Comparison of ENCODE assay signal across 8 cellular contexts in the genomic region with DNA sequence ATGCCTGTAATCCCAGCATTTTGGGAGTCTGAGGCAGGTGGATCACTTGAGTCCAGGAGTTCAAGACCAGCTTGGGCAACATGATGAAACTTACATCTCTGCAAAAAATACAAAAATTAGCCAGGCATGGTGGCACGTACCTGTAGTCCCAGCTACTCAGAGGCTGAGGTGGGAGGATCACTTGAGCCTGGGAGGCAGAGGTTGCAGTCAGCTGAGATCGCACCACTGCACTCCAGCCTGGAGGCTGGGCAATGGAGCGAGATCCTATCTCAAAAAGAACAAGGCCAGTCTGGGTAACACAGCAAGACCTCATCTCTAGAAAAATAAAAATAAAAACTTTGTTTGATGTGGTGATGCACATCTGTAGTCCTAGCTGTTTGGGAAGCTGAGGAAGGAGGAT. TPM values are rescaled to one million over a fixed set of nuclear protein-coding genes. Genes with fewer than 3 reads are reported as not detected.
DNase-seq lines count a peak whose midpoint lies in the region; ATAC-seq, FAIRE-seq and TF ChIP-seq lines count a peak whose summit lies in the region.
"Not testable (repeated sequence)": the region's sequence is repeated elsewhere in the genome, so short reads cannot be mapped to it uniquely, and the experiment has no call there.

No MANE protein-coding gene starts in this region.

- ATAC-seq in activated B cell treated with CpG ODN at 0.5 μM for 24 hours (ENCODE audit: low read depth); memory B cell (ENCODE audit: low read depth); stimulated activated memory B cell treated with anti-CD40 and anti-IgM and Interleukin-4, amounts not matched to agents 10 μg/mL and 1 μg/mL and 100 μg/mL, for 72 hours: not testable (repeated sequence)
- peak; percentile 9; the same call in 2 of the 3 replicates for ATAC-seq in K562

- H2AFZ ChIP-seq in OCI-LY7 (ENCODE audit: low read length) (peak overlapping the region; percentile 73), K562 (ENCODE audit: low read depth, low read length) (peak overlapping the region; percentile 49)

- not testable (repeated sequence) for H3K27me3 ChIP-seq in BLaER1; DOHH2 (ENCODE audit: control insufficient read depth, low read length); K562 (ENCODE audit: control insufficient read depth in 2 of 2, insufficient read depth in 2 of 2, low read length in 2 of 2)

- not testable (repeated sequence) for FAIRE-seq in K562 (lab: Jason Lieb, UNC)

- H3K4me1 Mint-ChIP-seq in activated B cell treated with CpG ODN at 0.5 μM for 24 hours (peaks cover 95% of the 10 kb centered on the region), memory B cell (peaks cover 70% of the 10 kb centered on the region), nephron progenitor cell (peaks cover 29% of the 10 kb centered on the region)
- H3K4me1 Mint-ChIP-seq in stimulated activated memory B cell treated with anti-CD40 and anti-IgM and Interleukin-4, amounts not matched to agents 10 μg/mL and 1 μg/mL and 100 μg/mL, for 72 hours, result peaks cover 85% of the 10 kb centered on the region

- TF ChIP-seq CTCF in DOHH2 (IDR thresholded peaks at IDR 0.05; ENCODE audit: low read depth, low read length, poor library complexity, severe bottlenecking); OCI-LY7 (conservative IDR thresholded peaks at IDR 0.05; ENCODE audit: low read length); activated B cell treated with CpG ODN at 0.5 μM for 24 hours (IDR thresholded peaks at IDR 0.05); K562 (IDR thresholded peaks at IDR 0.05 in 2 of 3, conservative IDR thresholded peaks at IDR 0.05 in 1 of 3; ENCODE audit: insufficient read depth in 2 of 3, low read depth in 1 of 3, low read length in 3 of 3); nephron progenitor cell (IDR thresholded peaks at IDR 0.05): not testable (repeated sequence)

- peaks cover 71% of the 10 kb centered on the region for H3F3A ChIP-seq in DOHH2 (ENCODE audit: control insufficient read depth, insufficient read depth)

- intact Hi-C loops in OCI-LY7 (cut with micrococcal nuclease; ENCODE audit: unreplicated experiment), result loop anchor here (5.0 to 10.0 kb wide), 2 partner anchors 830 to 1443 kb away; partner anchors contain the start of gene IRF1
- intact Hi-C loops in activated B cell treated with CpG ODN at 0.5 μM for 24 hours (cut with micrococcal nuclease), result loop anchor here (1.0 to 10.0 kb wide), 2 partner anchors 7 to 1513 kb away; no protein-coding TSS in a partner anchor
- intact Hi-C loops in K562 (cut with micrococcal nuclease), result not testable (repeated sequence)

- not testable (repeated sequence) for H3K9me3 Mint-ChIP-seq in activated B cell treated with CpG ODN at 0.5 μM for 24 hours, memory B cell, nephron progenitor cell
- H3K9me3 Mint-ChIP-seq in stimulated activated memory B cell treated with anti-CD40 and anti-IgM and Interleukin-4, amounts not matched to agents 10 μg/mL and 1 μg/mL and 100 μg/mL, for 72 hours, result peaks cover 11% of the 10 kb centered on the region

- not testable (repeated sequence) for H3K9me2 ChIP-seq in DOHH2 (replicated peaks; ENCODE audit: control insufficient read depth, low read length); OCI-LY7 (ENCODE audit: insufficient read depth, low read length)

- peak overlapping the region; percentile 17; the same call in 1 of the 2 replicates for H3K4me3 ChIP-seq in BLaER1
- peak overlapping the region; percentile 21 for H3K4me3 ChIP-seq in DOHH2 (ENCODE audit: low read length)
- peak overlapping the region; percentile 47 for H3K4me3 ChIP-seq in OCI-LY7 (ENCODE audit: low read depth, low read length, poor library complexity, severe bottlenecking)
- not testable (repeated sequence) for H3K4me3 ChIP-seq in K562

- not testable (repeated sequence) for H3K79me2 ChIP-seq in DOHH2 (ENCODE audit: control insufficient read depth, low read length); OCI-LY7 (ENCODE audit: insufficient read depth, low read depth, low read length); K562 (ENCODE audit: control insufficient read depth, insufficient read depth, low read length)

- H3K9ac ChIP-seq in BLaER1, result not testable (repeated sequence)
- peak overlapping the region in 1 of 2 experiments; percentile 55; a peak in 2 of 4 replicates for H3K9ac ChIP-seq in K562 (ENCODE audit: insufficient read depth in 1 of 2, low read depth in 2 of 2, low read length in 2 of 2)

- BruUV-seq in OCI-LY7 (replicated peaks; lab: Mats Ljungman, UMichigan), result not testable (repeated sequence)
- BruUV-seq in K562 (replicated peaks; lab: Mats Ljungman, UMichigan), result TSS peak; percentile 48

- not testable (repeated sequence) for H3K9me3 ChIP-seq in BLaER1; DOHH2 (ENCODE audit: control insufficient read depth, insufficient read depth, low read length); OCI-LY7 (ENCODE audit: low read length); K562 (replicated peaks; ENCODE audit: control insufficient read depth, insufficient read depth, low read depth, low read length)

- POLR2A ChIA-PET in OCI-LY7 (lab: Charles Lee), result interaction anchor here (1.1 to 3.7 kb wide), 7 partner anchors 8 to 68 kb away, joined by 4 to 30 read pairs (median 7); no protein-coding TSS in a partner anchor
- POLR2A ChIA-PET in activated B cell treated with CpG ODN at 0.5 μM for 24 hours (lab: Charles Lee), result interaction anchor here (0.7 to 2.7 kb wide), 4 partner anchors 8 to 113 kb away, joined by 3 to 27 read pairs (median 9); partner anchors contain the start of genes C5orf15 and VDAC1
- POLR2A ChIA-PET in K562 (lab: Yijun Ruan, JAX), result interaction anchor here (0.6 to 3.0 kb wide), 2 partner anchors 25 to 101 kb away, joined by 3 to 13 read pairs; no protein-coding TSS in a partner anchor

- not testable (repeated sequence) for DNase-seq in OCI-LY7 (ENCODE audit: low spot score); activated B cell treated with CpG ODN at 0.5 μM for 24 hours; K562 (ENCODE audit: extremely low read depth in 1 of 4, low spot score in 3 of 4); memory B cell (ENCODE audit: low spot score in 2 of 2); nephron progenitor cell

- H3K36me3 ChIP-seq in BLaER1; DOHH2 (ENCODE audit: control insufficient read depth, low read length); OCI-LY7 (ENCODE audit: insufficient read depth, low read length); K562 (ENCODE audit: control insufficient read depth, insufficient read depth, low read length): not testable (repeated sequence)

- WGBS in K562 (ENCODE audit: insufficient coverage, low coverage, missing lambda C conversion rate), result 23% methylated on average over 3 of the region's 3 CpGs

- in situ Hi-C loops in K562 (cut with MboI), result not testable (repeated sequence)

- CTCF ChIA-PET in OCI-LY7 (lab: Charles Lee; ENCODE audit: unreplicated experiment), result interaction anchor here (0.6 kb wide), 2 partner anchors 14 to 198 kb away, joined by 3 read pairs; no protein-coding TSS in a partner anchor
- CTCF ChIA-PET in activated B cell treated with CpG ODN at 0.5 μM for 24 hours (lab: Charles Lee); K562 (lab: Yijun Ruan, JAX; ENCODE audit: low intra/inter-chr PET ratio): not testable (repeated sequence)

- not testable (repeated sequence) for H3K27me3 Mint-ChIP-seq in activated B cell treated with CpG ODN at 0.5 μM for 24 hours; memory B cell; stimulated activated memory B cell treated with anti-CD40 and anti-IgM and Interleukin-4, amounts not matched to agents 10 μg/mL and 1 μg/mL and 100 μg/mL, for 72 hours
- peaks cover 14% of the 10 kb centered on the region for H3K27me3 Mint-ChIP-seq in nephron progenitor cell (ENCODE audit: low read depth, poor library complexity)

- not testable (repeated sequence) for H3K9me1 ChIP-seq in K562 (ENCODE audit: control insufficient read depth, insufficient read depth, low read length)

- not testable (repeated sequence) for TF ChIP-seq EP300 in K562 (IDR thresholded peaks at IDR 0.05; ENCODE audit: low read length)

- peaks cover 85% of the 10 kb centered on the region for H3K4me1 ChIP-seq in BLaER1
- peaks cover 92% of the 10 kb centered on the region for H3K4me1 ChIP-seq in DOHH2 (ENCODE audit: control insufficient read depth, low read length)
- peaks cover 99% of the 10 kb centered on the region for H3K4me1 ChIP-seq in OCI-LY7 (ENCODE audit: insufficient read depth, low read length, poor library complexity, severe bottlenecking)
- H3K4me1 ChIP-seq in K562 (replicated peaks in 1 of 2; ENCODE audit: control insufficient read depth in 2 of 2, insufficient read depth in 2 of 2, low read length in 2 of 2), result peaks cover 43 to 79% of the 10 kb centered on the region in 2 experiments

- TF ChIP-seq POLR2A in K562 (conservative IDR thresholded peaks at IDR 0.05), result not testable (repeated sequence)

- TF ChIP-seq RAD21 in K562 (CRISPR knock-in tag; conservative IDR thresholded peaks at IDR 0.05 in 1 of 2, IDR thresholded peaks at IDR 0.05 in 1 of 2), result not testable (repeated sequence)

- peak overlapping the region; percentile 95 for H3K4me2 ChIP-seq in BLaER1
- peak overlapping the region; percentile 50 for H3K4me2 ChIP-seq in DOHH2 (ENCODE audit: low read length)
- peak overlapping the region; percentile 73 for H3K4me2 ChIP-seq in OCI-LY7 (ENCODE audit: low read length)
- peak overlapping the region; percentile 46; the same call in 1 of the 2 replicates for H3K4me2 ChIP-seq in K562 (ENCODE audit: insufficient read depth, low read length)

- not testable (repeated sequence) for H3K4me3 Mint-ChIP-seq in activated B cell treated with CpG ODN at 0.5 μM for 24 hours; memory B cell; nephron progenitor cell; stimulated activated memory B cell treated with anti-CD40 and anti-IgM and Interleukin-4, amounts not matched to agents 10 μg/mL and 1 μg/mL and 100 μg/mL, for 72 hours

- H3K27ac Mint-ChIP-seq in activated B cell treated with CpG ODN at 0.5 μM for 24 hours (peak overlapping the region; percentile 89), memory B cell (peak overlapping the region; percentile 91), nephron progenitor cell (peak overlapping the region; percentile 36)
- H3K27ac Mint-ChIP-seq in stimulated activated memory B cell treated with anti-CD40 and anti-IgM and Interleukin-4, amounts not matched to agents 10 μg/mL and 1 μg/mL and 100 μg/mL, for 72 hours, result peak overlapping the region; percentile 86

- H4K20me1 ChIP-seq in BLaER1; DOHH2 (ENCODE audit: control insufficient read depth, insufficient read depth, low read depth, low read length); OCI-LY7 (ENCODE audit: insufficient read depth, low read length); K562 (replicated peaks; ENCODE audit: control insufficient read depth, insufficient read depth, low read length): not testable (repeated sequence)

- H3K27ac ChIP-seq in BLaER1 (peak overlapping the region; percentile 91; the same call in 1 of the 2 replicates), DOHH2 (ENCODE audit: low read depth, low read length) (peak overlapping the region; percentile 97), OCI-LY7 (ENCODE audit: low read depth, low read length, poor library complexity, severe bottlenecking) (peak overlapping the region; percentile 98), K562 (ENCODE audit: extremely low read depth, low read depth, low read length) (peak overlapping the region; percentile 68)

- not testable (repeated sequence) for H3K36me3 Mint-ChIP-seq in activated B cell treated with CpG ODN at 0.5 μM for 24 hours (ENCODE audit: low read depth); memory B cell; nephron progenitor cell (ENCODE audit: low read depth); stimulated activated memory B cell treated with anti-CD40 and anti-IgM and Interleukin-4, amounts not matched to agents 10 μg/mL and 1 μg/mL and 100 μg/mL, for 72 hours

RNA-seq across cellular contexts. Expression of gene C5orf15, which starts 30.8 kb away (rescaled TPM):
- total RNA-seq in OCI-LY7 (2014; rRNA removed; shearing (Covaris generic)), result 32.5 and 46.4 TPM in 2 replicates
- total RNA-seq in OCI-LY7 (2022) (32.2 and 39.2 TPM in 2 replicates), activated B cell treated with CpG ODN at 0.5 μM for 24 hours (25.5 and 25.7 TPM in 2 replicates), K562 (2014; rRNA removed) (23.3 and 28.2 TPM in 2 replicates), K562 (2014; rRNA removed; fragmentation: Illumina TruSeq; extraction: Trizol) (44.0 and 45.6 TPM in 2 replicates), K562 (2015; rRNA removed; fragmentation: Illumina TruSeq; extraction: Trizol) (35.5 and 36.3 TPM in 2 replicates), K562 (2021) (22.7 and 24.0 TPM in 2 replicates)
- 43.2 and 55.8 TPM in 2 replicates for total RNA-seq in K562 (2011; cell fraction: chromatin; rRNA removed; ENCODE audit: low replicate concordance)
- total RNA-seq in K562 (2011; cell fraction: nucleolus; rRNA removed), result 42.0 and 45.9 TPM in 2 replicates
- total RNA-seq in K562 (2011; cell fraction: nucleoplasm; rRNA removed), result 49.2 and 65.0 TPM in 2 replicates
- polyA plus RNA-seq in K562 (2011; rRNA removed) (50.7 and 52.0 TPM in 2 replicates), K562 (2014; fragmentation: Illumina TruSeq; extraction: Trizol) (46.4 and 49.8 TPM in 2 replicates), K562 (2014; fragmentation: Nextera tagmentation; extraction: Ambion mirVana) (10 to 100 TPM; 30.0 to 32.5 TPM), K562 (2014; rRNA removed) (35.7 and 40.2 TPM in 2 replicates)
- 25.2 and 36.2 TPM in 2 replicates for polyA plus RNA-seq in K562 (2011; cell fraction: cytosol; rRNA removed)
- polyA plus RNA-seq in K562 (2011; cell fraction: nucleus; rRNA removed), result 20.3 and 25.9 TPM in 2 replicates
- 23.1 and 36.4 TPM in 2 replicates for polyA plus RNA-seq in K562 (2012)
- 44.5 and 49.8 TPM in 2 replicates for polyA minus RNA-seq in K562 (2011; rRNA and poly(A)+ RNA removed)
- 23.3 and 43.8 TPM in 2 replicates for polyA minus RNA-seq in K562 (2011; cell fraction: cytosol; rRNA and poly(A)+ RNA removed)
- 9.3 and 15.6 TPM in 2 replicates for polyA minus RNA-seq in K562 (2011; cell fraction: nucleus; rRNA and poly(A)+ RNA removed)

Comparison
In these comparisons a context has a peak if more than half of its experiments do, and no peak if none do; other contexts are left out.
1. H3K27ac Mint-ChIP-seq: peak in every context shown above with its lines; median percentile 91 in memory B cell; 89 in activated B cell treated with CpG ODN at 0.5 μM for 24 hours; 86 in stimulated activated memory B cell treated with anti-CD40 and anti-IgM and Interleukin-4, amounts not matched to agents 10 μg/mL and 1 μg/mL and 100 μg/mL, for 72 hours; 36 in nephron progenitor cell.